In genomic region chr11:133776671-133777070, GRCh38 we compare ENCODE assay signal across 5 cellular contexts.
"Had no signal": no experiment of that assay in that cellular context is flagged by ENCODE, and none has a peak within 500 bp of the region (broad histone marks: within the 10 kb centered on the region; RNA-seq: fewer than 3 reads in every experiment).

No MANE protein-coding gene starts in this region.

- H3K4me2 ChIP-seq: GM23338 had no signal

- H2AFZ ChIP-seq: GM23338 had no signal

- H3K4me3 Mint-ChIP-seq: GM23338, H9 had no signal

- H3K27ac Mint-ChIP-seq: GM23338 had no signal

- H3K4me3 ChIP-seq: GM23338, K562 had no signal

- DNase-seq: H9, HCEC 1CT, IMR-90 had no signal
